In genomic region chr11:114140826-114141225, GRCh38 we compare ENCODE assay signal across 14 cellular contexts.
"Had no signal": no experiment of that assay in that cellular context is flagged by ENCODE, and none has a peak within 500 bp of the region (broad histone marks: within the 10 kb centered on the region; RNA-seq: fewer than 3 reads in every experiment).

No MANE protein-coding gene starts in this region.

- H3K27ac ChIP-seq: brain microvascular endothelial cell, neutrophil had no signal

- H3K4me3 ChIP-seq: heart left ventricle, right lobe of liver, testis had no signal

- H3K27me3 ChIP-seq: brain microvascular endothelial cell, heart left ventricle, neutrophil, right lobe of liver, testis had no signal

- ATAC-seq: esophagus mucosa; heart left ventricle; SK-N-SH treated with all-trans-retinoic acid at 6 μM for 48 hours; stimulated activated naive B cell treated with anti-CD40 and anti-IgM and Interleukin-4, amounts not matched to agents 10 μg/mL and 1 μg/mL and 100 μg/mL, for 72 hours; WTC11 had no signal

- H3K9me3 ChIP-seq: heart left ventricle, neutrophil, right lobe of liver, testis had no signal

- DNase-seq: activated CD4-positive, alpha-beta T cell treated with anti-CD3 and anti-CD28 coated beads for 48 hours; activated T-cell treated with anti-CD3 and anti-CD28 coated beads for 4 hours; amniotic stem cell; brain microvascular endothelial cell; foreskin fibroblast; heart left ventricle; right lobe of liver; stimulated activated CD4-positive, alpha-beta T cell treated with anti-CD3 and anti-CD28 coated beads, Interleukin-2, amount 100 ng/mL, for 24 hours; stimulated activated naive B cell treated with anti-CD40 and anti-IgM and Interleukin-4, amounts not matched to agents 10 μg/mL and 1 μg/mL and 100 μg/mL, for 72 hours; testis had no signal

- H3K36me3 ChIP-seq: brain microvascular endothelial cell, neutrophil had no signal
